In genomic region chr1:243487649-243488227, GRCh38 we compare ENCODE assay signal across 14 cellular contexts.
DNase-seq lines count a peak whose midpoint lies in the region; ATAC-seq, FAIRE-seq and TF ChIP-seq lines count a peak whose summit lies in the region.
"Had no signal": no experiment of that assay in that cellular context is flagged by ENCODE, and none has a peak within 500 bp of the region (broad histone marks: within the 10 kb centered on the region; RNA-seq: fewer than 3 reads in every experiment).

No MANE protein-coding gene starts in this region.

- H3K27ac ChIP-seq in HCT116 (ENCODE audit: low read depth, low read length) (peak overlapping the region; percentile 27; the same call in 1 of the 2 replicates), OCI-LY7 (ENCODE audit: low read depth, low read length, poor library complexity, severe bottlenecking) (no peak overlapping the region)

- H4K20me1 ChIP-seq in HCT116 (ENCODE audit: insufficient read depth) (no peaks in the 10 kb centered on the region), OCI-LY7 (ENCODE audit: insufficient read depth, low read length) (no peaks in the 10 kb centered on the region)

- H3K27me3 ChIP-seq in HCT116 (ENCODE audit: insufficient read depth, low read length) (no peaks in the 10 kb centered on the region), bronchial epithelial cell (ENCODE audit: control insufficient read depth, insufficient read depth, low read length) (no peaks in the 10 kb centered on the region)

- H3K9me2 ChIP-seq in HCT116 (ENCODE audit: insufficient read depth): no peaks in the 10 kb centered on the region
- no peaks in the 10 kb centered on the region for H3K9me2 ChIP-seq in OCI-LY7 (ENCODE audit: insufficient read depth, low read length)

- H3K9me3 Mint-ChIP-seq in neural crest cell: no peaks in the 10 kb centered on the region
- H3K9me3 Mint-ChIP-seq: natural killer cell treated with Interleukin-12 subunit alpha and Interleukin-12 subunit beta and Interleukin-15 and Interleukin-18, amount 100 ng/mL, for 72 hours had no signal

- intact Hi-C loops in HCT116 (cut with micrococcal nuclease): no loop called here
- intact Hi-C loops in OCI-LY7 (cut with micrococcal nuclease; ENCODE audit: unreplicated experiment): no loop called here

- TF ChIP-seq CTCF in AG10803 (conservative IDR thresholded peaks at IDR 0.05; ENCODE audit: low read length): no peak
- no peak for TF ChIP-seq CTCF in HCT116 (IDR thresholded peaks at IDR 0.05 in 2 of 3, conservative IDR thresholded peaks at IDR 0.05 in 1 of 3; ENCODE audit: borderline replicate concordance in 1 of 3, insufficient read depth in 1 of 3, low read depth in 2 of 3, low read length in 2 of 3)
- TF ChIP-seq CTCF in bronchial epithelial cell (IDR thresholded peaks at IDR 0.05; ENCODE audit: insufficient read depth, low read length, severe bottlenecking): no peak
- TF ChIP-seq CTCF in neural crest cell (conservative IDR thresholded peaks at IDR 0.05): no peak
- no peak for TF ChIP-seq CTCF in OCI-LY7 (conservative IDR thresholded peaks at IDR 0.05; ENCODE audit: low read length)

- TF ChIP-seq POLR2A in HCT116 (IDR thresholded peaks at IDR 0.05; ENCODE audit: borderline replicate concordance, extremely low read depth, insufficient read depth, insufficient read length): no peak

- CTCF ChIA-PET in HCT116 (lab: Charles Lee): no interaction called here
- CTCF ChIA-PET in HEK293T (lab: Yijun Ruan, JAX): no interaction called here
- CTCF ChIA-PET in OCI-LY7 (lab: Charles Lee; ENCODE audit: unreplicated experiment): no interaction called here

- FAIRE-seq in bronchial epithelial cell (lab: Jason Lieb, UNC): no peak

- no peak for TF ChIP-seq RAD21 in HCT116 (IDR thresholded peaks at IDR 0.05; ENCODE audit: low read depth)

- peak overlapping the region; percentile 73 for H3K9ac ChIP-seq in HCT116 (ENCODE audit: low read length)

- H3K9me3 ChIP-seq in HCT116 (ENCODE audit: control insufficient read depth in 1 of 2, insufficient read depth in 1 of 2, low read depth in 1 of 2, low read length in 2 of 2) (no peaks in the 10 kb centered on the region), OCI-LY7 (ENCODE audit: low read length) (no peaks in the 10 kb centered on the region)

- H3K79me2 ChIP-seq in HCT116 (ENCODE audit: insufficient read depth, low read length) (peaks cover 12% of the 10 kb centered on the region; the same call in 1 of the 2 replicates), OCI-LY7 (ENCODE audit: insufficient read depth, low read depth, low read length) (no peaks in the 10 kb centered on the region)

- peaks cover under 1% of the 10 kb centered on the region for H3K36me3 Mint-ChIP-seq in neural crest cell (ENCODE audit: low read depth)
- H3K36me3 Mint-ChIP-seq: natural killer cell treated with Interleukin-12 subunit alpha and Interleukin-12 subunit beta and Interleukin-15 and Interleukin-18, amount 100 ng/mL, for 72 hours had no signal

- BruUV-seq in HCT116 (replicated peaks; lab: Mats Ljungman, UMichigan) (TSS peak; percentile 49), OCI-LY7 (replicated peaks; lab: Mats Ljungman, UMichigan) (no TSS peak)

- ATAC-seq in HCT116: peak; percentile 90
- ATAC-seq: Panc1 had no signal

- peaks cover 0 to 2% of the 10 kb centered on the region in 2 experiments; a peak in 1 of 4 replicates for H3K36me3 ChIP-seq in HCT116 (ENCODE audit: control insufficient read depth in 1 of 2, insufficient read depth in 2 of 2, low read length in 2 of 2)
- H3K36me3 ChIP-seq in bronchial epithelial cell (ENCODE audit: control insufficient read depth, insufficient read depth, low read length): peaks cover 3% of the 10 kb centered on the region
- H3K36me3 ChIP-seq in OCI-LY7 (ENCODE audit: insufficient read depth, low read length): no peaks in the 10 kb centered on the region

- no peaks in the 10 kb centered on the region for H3K27me3 Mint-ChIP-seq in neural crest cell (ENCODE audit: low read depth)
- H3K27me3 Mint-ChIP-seq: natural killer cell treated with Interleukin-12 subunit alpha and Interleukin-12 subunit beta and Interleukin-15 and Interleukin-18, amount 100 ng/mL, for 72 hours had no signal

- H3K4me2 ChIP-seq in HCT116 (ENCODE audit: low read length): peak overlapping the region; percentile 79
- no peak overlapping the region for H3K4me2 ChIP-seq in OCI-LY7 (ENCODE audit: low read length)

- peak overlapping the region; percentile 31 for H3K4me3 Mint-ChIP-seq in neural crest cell
- H3K4me3 Mint-ChIP-seq: natural killer cell treated with Interleukin-12 subunit alpha and Interleukin-12 subunit beta and Interleukin-15 and Interleukin-18, amount 100 ng/mL, for 72 hours had no signal

- peaks cover 0 to 17% of the 10 kb centered on the region in 2 experiments; a peak in 2 of 4 replicates for H3K4me1 ChIP-seq in HCT116 (ENCODE audit: control insufficient read depth in 1 of 2, insufficient read depth in 2 of 2, low read length in 2 of 2)
- H3K4me1 ChIP-seq in OCI-LY7 (ENCODE audit: insufficient read depth, low read length, poor library complexity, severe bottlenecking): no peaks in the 10 kb centered on the region

- H2AFZ ChIP-seq in HCT116 (ENCODE audit: low read depth, low read length, poor library complexity, severe bottlenecking) (peak overlapping the region; percentile 26), OCI-LY7 (ENCODE audit: low read length) (no peak overlapping the region)

- RAD21 ChIA-PET in HCT116 (lab: Charles Lee; ENCODE audit: low non-redundant PET in 1 of 2, low total read pairs in 2 of 2, uncharacterized antibody in 2 of 2, unreplicated experiment in 2 of 2): no interaction called here

- peak overlapping the region; percentile 20; the same call in 1 of the 2 replicates for H3K4me3 ChIP-seq in AG10803 (ENCODE audit: low read length)
- peak overlapping the region; percentile 64 to 66 for H3K4me3 ChIP-seq in HCT116 (replicated peaks in 1 of 2; ENCODE audit: low read depth in 1 of 2, low read length in 2 of 2)
- peak overlapping the region; percentile 50 for H3K4me3 ChIP-seq in bronchial epithelial cell (ENCODE audit: low read depth, low read length)
- H3K4me3 ChIP-seq in OCI-LY7 (ENCODE audit: low read depth, low read length, poor library complexity, severe bottlenecking): no peak overlapping the region

- no peak overlapping the region for H3K27ac Mint-ChIP-seq in neural crest cell (ENCODE audit: unreplicated experiment)
- H3K27ac Mint-ChIP-seq: natural killer cell treated with Interleukin-12 subunit alpha and Interleukin-12 subunit beta and Interleukin-15 and Interleukin-18, amount 100 ng/mL, for 72 hours had no signal

- POLR2A ChIA-PET in HCT116 (lab: Charles Lee) (no interaction called here), HEK293T (lab: Yijun Ruan, JAX) (interaction anchor here (0.6 kb wide), 1 partner anchor 513 kb away, joined by 3 read pairs; no protein-coding TSS in a partner anchor), OCI-LY7 (lab: Charles Lee) (no interaction called here)

- peaks cover 38% of the 10 kb centered on the region for H3K4me1 Mint-ChIP-seq in neural crest cell

- DNase-seq in AG10803 (ENCODE audit: low read depth): no peak
- DNase-seq in HCT116 (ENCODE audit: low read depth, low spot score): peak; percentile 33
- DNase-seq in bronchial epithelial cell (ENCODE audit: low read depth): peak; percentile 40
- DNase-seq in neural crest cell (ENCODE audit: low read depth, low spot score): no peak
- no peak for DNase-seq in HEK293T (ENCODE audit: extremely low spot score)
- no peak for DNase-seq in OCI-LY7 (ENCODE audit: low spot score)
- DNase-seq in NCI-H2171 treated with DMSO at 0.1 percent for 48 hours (lab: John Stamatoyannopoulos, UW): no peak
- no peak for DNase-seq in COLO829 (ENCODE audit: low spot score)
- DNase-seq: activated naive CD4-positive, alpha-beta T cell treated with anti-CD3 and anti-CD28 coated beads, Interleukin-2, amount 50 U/mL, for 16 hours; AML-193; cortex of kidney; NCI-H2081 had no signal

TF ChIP-seq in HCT116, 20 proteins besides CTCF, POLR2A, EP300 and RAD21:
- TF ChIP-seq ZFX (IDR thresholded peaks at IDR 0.05) (peak; percentile 62; the same call in 1 of the 2 replicates), MAX (IDR thresholded peaks at IDR 0.05) (0 out of 2 replicates have a peak, but pooled peaks have one; percentile 17), POLR2AphosphoS5 (IDR thresholded peaks at IDR 0.05; ENCODE audit: low read depth, low read length) (peak; percentile 58; the same call in 1 of the 2 replicates), ZNF274 (IDR thresholded peaks at IDR 0.05; ENCODE audit: low read depth, low read length) (no peak)

TF ChIP-seq in HEK293T, 16 proteins besides CTCF, POLR2A, EP300 and RAD21:
- TF ChIP-seq TARDBP (IDR thresholded peaks at IDR 0.05) (no peak), BHLHE40 (IDR thresholded peaks at IDR 0.05; ENCODE audit: borderline replicate concordance) (no peak), NFRKB (IDR thresholded peaks at IDR 0.05) (no peak), ZNF384 (IDR thresholded peaks at IDR 0.05) (no peak), ELF4 (IDR thresholded peaks at IDR 0.05) (no peak), FOXA1 (IDR thresholded peaks at IDR 0.05) (no peak), ARNT (IDR thresholded peaks at IDR 0.05) (no peak), SP1 (IDR thresholded peaks at IDR 0.05) (no peak), FOXM1 (IDR thresholded peaks at IDR 0.05; ENCODE audit: borderline replicate concordance) (no peak), SUZ12 (IDR thresholded peaks at IDR 0.05) (no peak), L3MBTL2 (conservative IDR thresholded peaks at IDR 0.05) (no peak), HDGF (IDR thresholded peaks at IDR 0.05; ENCODE audit: borderline replicate concordance) (no peak), LEF1 (IDR thresholded peaks at IDR 0.05; ENCODE audit: borderline replicate concordance) (no peak)
- TF ChIP-seq, protein P1, sequence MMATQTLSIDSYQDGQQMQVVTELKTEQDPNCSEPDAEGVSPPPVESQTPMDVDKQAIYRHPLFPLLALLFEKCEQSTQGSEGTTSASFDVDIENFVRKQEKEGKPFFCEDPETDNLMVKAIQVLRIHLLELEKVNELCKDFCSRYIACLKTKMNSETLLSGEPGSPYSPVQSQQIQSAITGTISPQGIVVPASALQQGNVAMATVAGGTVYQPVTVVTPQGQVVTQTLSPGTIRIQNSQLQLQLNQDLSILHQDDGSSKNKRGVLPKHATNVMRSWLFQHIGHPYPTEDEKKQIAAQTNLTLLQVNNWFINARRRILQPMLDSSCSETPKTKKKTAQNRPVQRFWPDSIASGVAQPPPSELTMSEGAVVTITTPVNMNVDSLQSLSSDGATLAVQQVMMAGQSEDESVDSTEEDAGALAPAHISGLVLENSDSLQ (IDR thresholded peaks at IDR 0.05): no peak

Comparison
In these comparisons a context has a peak if more than half of its experiments do, and no peak if none do; other contexts are left out.
1. DNase-seq: peak in HCT116 (single experiment) and bronchial epithelial cell (single experiment); none in AG10803 (single experiment), neural crest cell (single experiment), HEK293T (single experiment), OCI-LY7 (single experiment), NCI-H2171 treated with DMSO at 0.1 percent for 48 hours (single experiment) and COLO829 (single experiment).